12 cellular contexts compared by ENCODE assay signal in the genomic region with DNA sequence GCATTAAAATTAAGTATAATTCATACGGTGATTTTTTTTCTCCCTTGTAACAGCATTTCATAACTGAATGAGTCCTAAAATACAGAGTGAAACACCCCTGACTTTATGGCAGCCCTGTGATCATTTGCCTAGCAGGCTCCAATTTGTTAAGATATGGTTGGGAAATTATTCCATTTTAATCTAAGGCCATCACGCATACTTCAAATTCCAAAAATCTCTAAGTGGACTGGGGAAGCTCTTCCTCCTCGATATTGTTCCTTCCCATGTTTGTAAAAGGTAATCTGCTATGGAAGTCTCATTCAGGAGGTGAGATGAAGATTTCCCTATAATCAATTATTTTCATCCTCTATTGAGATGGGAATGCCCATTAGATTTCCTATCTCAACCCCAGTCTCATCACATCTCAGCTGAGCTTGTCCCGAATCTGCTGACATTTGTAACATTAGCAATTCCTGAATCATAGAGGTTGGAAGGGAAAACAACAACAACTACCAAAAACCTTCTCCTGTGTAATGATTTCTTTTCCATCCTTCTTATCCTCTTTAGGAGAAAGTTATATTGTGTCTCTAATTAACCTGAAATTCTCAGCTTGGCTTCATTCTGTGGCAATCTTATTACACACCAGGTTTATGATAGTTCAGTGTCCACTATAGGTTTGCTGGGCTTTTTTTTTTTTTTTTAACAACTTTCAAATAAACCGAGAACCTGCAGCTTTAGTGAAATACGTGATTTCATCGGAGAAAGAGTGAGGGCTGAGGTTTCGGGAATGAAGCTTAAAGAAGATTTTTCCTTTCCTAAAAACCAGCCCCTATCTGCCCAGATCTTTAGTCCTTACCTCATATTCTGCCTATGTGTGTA. TPM values are rescaled to one million over a fixed set of nuclear protein-coding genes. Genes with fewer than 3 reads are reported as not detected.
DNase-seq lines count a peak whose midpoint lies in the region; ATAC-seq and TF ChIP-seq lines count a peak whose summit lies in the region.
"Had no signal": no experiment of that assay in that cellular context is flagged by ENCODE, and none has a peak within 500 bp of the region (broad histone marks: within the 10 kb centered on the region; RNA-seq: fewer than 3 reads in every experiment).

No MANE protein-coding gene starts in this region.

- no peak overlapping the region for H3K4me3 Mint-ChIP-seq in Calu3 (ENCODE audit: low read depth, unreplicated experiment)
- H3K4me3 Mint-ChIP-seq in activated T-cell treated with anti-CD3 and anti-CD28 coated beads, Interleukin-2, amount 50 U/mL, for 72 hours, result no peak overlapping the region
- H3K4me3 Mint-ChIP-seq: activated naive CD4-positive, alpha-beta T cell treated with anti-CD3 and anti-CD28 coated beads, Interleukin-2, amount 10 ng/mL, durations not matched to agents 7 days and 5 days had no signal

- peak overlapping the region in 4 of 5 donors; percentile 23 to 89 (median 60) for H3K27ac ChIP-seq in adrenal gland

- H3K4me1 Mint-ChIP-seq in Calu3 (ENCODE audit: low read depth, unreplicated experiment), result peaks cover 40% of the 10 kb centered on the region
- H3K4me1 Mint-ChIP-seq in activated T-cell treated with anti-CD3 and anti-CD28 coated beads, Interleukin-2, amount 50 U/mL, for 72 hours (ENCODE audit: low read depth), result peaks cover 34% of the 10 kb centered on the region

- DNase-seq in Calu3, result no peak
- DNase-seq in adrenal gland, result no peak
- no peak for DNase-seq in kidney epithelial cell (ENCODE audit: low read depth)
- DNase-seq in activated T-cell treated with anti-CD3 and anti-CD28 coated beads, Interleukin-2, amount 50 U/mL, for 72 hours, result no peak
- DNase-seq in RKO (ENCODE audit: low spot score), result no peak
- no peak for DNase-seq in activated CD8-positive, alpha-beta memory T cell treated with anti-CD3 and anti-CD28 coated beads, Interleukin-2, amount 50 U/mL, for 4 hours
- DNase-seq: activated naive CD4-positive, alpha-beta T cell treated with anti-CD3 and anti-CD28 coated beads, Interleukin-2, amount 10 ng/mL, durations not matched to agents 7 days and 5 days; DND-41; NCI-H2107; SHP77 had no signal

- H3K36me3 Mint-ChIP-seq in Calu3 (ENCODE audit: insufficient read depth, unreplicated experiment), result peaks cover 100% of the 10 kb centered on the region
- peaks cover 7 to 8% of the 10 kb centered on the region in 2 donors for H3K36me3 Mint-ChIP-seq in activated T-cell treated with anti-CD3 and anti-CD28 coated beads, Interleukin-2, amount 50 U/mL, for 72 hours (ENCODE audit: insufficient read depth in 2 of 2)

- peak overlapping the region; percentile 98 for H3K27ac Mint-ChIP-seq in Calu3 (ENCODE audit: unreplicated experiment)
- no peak overlapping the region for H3K27ac Mint-ChIP-seq in activated T-cell treated with anti-CD3 and anti-CD28 coated beads, Interleukin-2, amount 50 U/mL, for 72 hours
- H3K27ac Mint-ChIP-seq: activated naive CD4-positive, alpha-beta T cell treated with anti-CD3 and anti-CD28 coated beads, Interleukin-2, amount 10 ng/mL, durations not matched to agents 7 days and 5 days had no signal

- CTCF ChIA-PET in Calu3 (lab: Charles Lee), result interaction anchor here (0.6 to 5.8 kb wide), 16 partner anchors 9 to 1211 kb away, joined by 3 to 121 read pairs (median 6); no protein-coding TSS in a partner anchor

- H3K27me3 ChIP-seq in adrenal gland (peaks cover under 1% of the 10 kb centered on the region), kidney epithelial cell (ENCODE audit: control insufficient read depth, insufficient read depth, low read length) (no peaks in the 10 kb centered on the region), skeletal muscle satellite cell (ENCODE audit: control insufficient read depth, insufficient read depth, low read length) (no peaks in the 10 kb centered on the region)

- no peak for TF ChIP-seq CTCF in Calu3 (IDR thresholded peaks at IDR 0.05; ENCODE audit: unreplicated experiment)
- no peak for TF ChIP-seq CTCF in adrenal gland (IDR thresholded peaks at IDR 0.05)
- TF ChIP-seq CTCF in kidney epithelial cell (IDR thresholded peaks at IDR 0.05; ENCODE audit: insufficient read depth, low read length, poor library complexity, severe bottlenecking), result no peak

- H3K4me3 ChIP-seq in adrenal gland (peak overlapping the region in 1 of 4 donors; percentile 82), kidney epithelial cell (ENCODE audit: low read depth, low read length) (peak overlapping the region; percentile 82), skeletal muscle satellite cell (ENCODE audit: low read length) (peak overlapping the region; percentile 82)

- no peaks in the 10 kb centered on the region for H3K4me1 ChIP-seq in adrenal gland (replicated peaks in 1 of 2)
- H3K4me1 ChIP-seq in skeletal muscle satellite cell (ENCODE audit: control insufficient read depth, insufficient read depth, low read length), result peaks cover 38% of the 10 kb centered on the region

- H3K9ac ChIP-seq in skeletal muscle satellite cell (ENCODE audit: low read depth, low read length), result peak overlapping the region; percentile 94

- BruUV-seq in Calu3 (replicated peaks; lab: Mats Ljungman, UMichigan), result no TSS peak

- H3K9me3 ChIP-seq in adrenal gland (replicated peaks in 1 of 3) (no peaks in the 10 kb centered on the region), skeletal muscle satellite cell (replicated peaks; ENCODE audit: low read length) (no peaks in the 10 kb centered on the region)

- H3K27me3 Mint-ChIP-seq in Calu3 (ENCODE audit: unreplicated experiment), result no peaks in the 10 kb centered on the region
- H3K27me3 Mint-ChIP-seq in activated T-cell treated with anti-CD3 and anti-CD28 coated beads, Interleukin-2, amount 50 U/mL, for 72 hours (ENCODE audit: low read depth), result peaks cover 90% of the 10 kb centered on the region

- H3K4me2 ChIP-seq in skeletal muscle satellite cell (ENCODE audit: low read length), result peak overlapping the region; percentile 83

- 49 to 60% (median 54%) methylated on average over 8 of the region's 8 CpGs for WGBS in adrenal gland, 4 donors

- H3K9me3 Mint-ChIP-seq in Calu3 (ENCODE audit: low read depth, unreplicated experiment), result no peaks in the 10 kb centered on the region
- peaks cover 2 to 3% of the 10 kb centered on the region in 2 donors for H3K9me3 Mint-ChIP-seq in activated T-cell treated with anti-CD3 and anti-CD28 coated beads, Interleukin-2, amount 50 U/mL, for 72 hours

- intact Hi-C loops in Calu3 (cut with micrococcal nuclease; ENCODE audit: unreplicated experiment), result loop anchor here (5.0 to 10.0 kb wide), 3 partner anchors 556 to 1071 kb away; no protein-coding TSS in a partner anchor
- intact Hi-C loops in adrenal gland (cut with DNase I), result loop anchor here in 1 of 2 donors (10.0 kb wide), 1 partner anchor 906 kb away; no protein-coding TSS in a partner anchor

- no peak for TF ChIP-seq POLR2A in adrenal gland (IDR thresholded peaks at IDR 0.05)

- ATAC-seq in activated T-cell treated with anti-CD3 and anti-CD28 coated beads, Interleukin-2, amount 50 U/mL, for 72 hours (replicated peaks in 1 of 2), result no peak
- no peak for ATAC-seq in HG03196 (IDR thresholded peaks at IDR 0.05; ENCODE audit: unreplicated experiment)

- H3K36me3 ChIP-seq in adrenal gland (replicated peaks in 1 of 2) (no peaks in the 10 kb centered on the region), kidney epithelial cell (ENCODE audit: control insufficient read depth, insufficient read depth, low read length) (peaks cover 5% of the 10 kb centered on the region), skeletal muscle satellite cell (ENCODE audit: insufficient read depth, low read length) (peaks cover 11% of the 10 kb centered on the region)

RNA-seq across cellular contexts. Expression of a gene that starts 2.2 kb away (rescaled TPM):
- total RNA-seq in Calu3 (2022), result 158 and 167 TPM in 2 replicates
- total RNA-seq in adrenal gland, result 100 to 1,000 TPM in 2 of 8 donors, 10 to 100 TPM in 6; 22.3 to 113 (median 54.8) TPM
- 10 to 100 TPM; 27.3 to 67.9 (median 37.3) TPM for polyA plus RNA-seq in adrenal gland
- 19.1 and 22.9 TPM in 2 replicates for total RNA-seq in kidney epithelial cell
- total RNA-seq in skeletal muscle satellite cell (2012; rRNA removed), result 9.9 and 10.0 TPM in 2 replicates
- not detected for total RNA-seq in activated T-cell treated with anti-CD3 and anti-CD28 coated beads, Interleukin-2, amount 50 U/mL, for 72 hours

Comparison
In these comparisons a context has a peak if more than half of its experiments do, and no peak if none do; other contexts are left out.
1. RNA of a gene that starts 2.2 kb away (total RNA-seq): 158 to 167 TPM in Calu3, 22.3 to 113 TPM in adrenal gland and 19.1 to 22.9 TPM in kidney epithelial cell; not detected in activated T-cell treated with anti-CD3 and anti-CD28 coated beads, Interleukin-2, amount 50 U/mL, for 72 hours; every median in the first group is over 10 times any median in the second.